26 cellular contexts compared by ENCODE assay signal in genomic region chr17:81640011-81640410, GRCh38. TPM values are rescaled to one million over a fixed set of nuclear protein-coding genes. Genes with fewer than 3 reads are reported as not detected.
A peak's percentile ranks its signal among the peaks of the same experiment; 100 is the strongest.
DNase-seq lines count a peak whose midpoint lies in the region; ATAC-seq, FAIRE-seq and TF ChIP-seq lines count a peak whose summit lies in the region.
"Had no signal": no experiment of that assay in that cellular context is flagged by ENCODE, and none has a peak within 500 bp of the region (broad histone marks: within the 10 kb centered on the region; RNA-seq: fewer than 3 reads in every experiment).

No MANE protein-coding gene starts in this region.

- H3K9me1 ChIP-seq in K562 (ENCODE audit: control insufficient read depth, insufficient read depth, low read length): no peaks in the 10 kb centered on the region

- TF ChIP-seq POLR2A in K562 (conservative IDR thresholded peaks at IDR 0.05): no peak

- peaks cover 6% of the 10 kb centered on the region for H4K20me1 ChIP-seq in K562 (replicated peaks; ENCODE audit: control insufficient read depth, insufficient read depth, low read length)

- H3K36me3 Mint-ChIP-seq in neural crest cell (ENCODE audit: low read depth): no peaks in the 10 kb centered on the region
- H3K36me3 Mint-ChIP-seq: CD14-positive monocyte had no signal

- BruUV-seq in K562 (replicated peaks; lab: Mats Ljungman, UMichigan): no TSS peak

- H3K79me2 ChIP-seq in K562 (ENCODE audit: control insufficient read depth, insufficient read depth, low read length): peaks cover 20% of the 10 kb centered on the region

- POLR2A ChIA-PET in HEK293 (lab: Yijun Ruan, JAX) (interaction anchor here (0.6 kb wide), 2 partner anchors 23 to 417 kb away, joined by 3 read pairs; partner anchors contain the start of gene CEP131), K562 (lab: Yijun Ruan, JAX) (interaction anchor here (0.6 to 1.1 kb wide), 3 partner anchors 20 to 449 kb away, joined by 3 read pairs; partner anchors contain the start of genes ARL16 and HGS)

- no peak overlapping the region for H3K4me3 ChIP-seq in HEK293 (ENCODE audit: low read depth, low read length)
- no peak overlapping the region for H3K4me3 ChIP-seq in K562
- H3K4me3 ChIP-seq: A549; BLaER1 treated with 17β-estradiol and CSF1 and Interleukin-3, amounts not matched to agents 10 nM and 100 nM; GM12878; GM23338 had no signal

- peaks cover 14% of the 10 kb centered on the region for H3K4me1 Mint-ChIP-seq in neural crest cell

- H3K27me3 Mint-ChIP-seq in neural crest cell (ENCODE audit: low read depth): no peaks in the 10 kb centered on the region
- H3K27me3 Mint-ChIP-seq: CD4-positive, alpha-beta T cell had no signal

- 76% methylated on average over 4 of the region's 9 CpGs for WGBS in K562 (ENCODE audit: insufficient coverage, low coverage, missing lambda C conversion rate)

- H3K27ac Mint-ChIP-seq in neural crest cell (ENCODE audit: unreplicated experiment): no peak overlapping the region
- H3K27ac Mint-ChIP-seq: CD14-positive monocyte; CD4-positive, alpha-beta T cell; GM23338; H9; HFFc6 had no signal

- no peaks in the 10 kb centered on the region for H3K9me3 ChIP-seq in HEK293 (ENCODE audit: control insufficient read depth, insufficient read depth, low read depth, low read length)
- no peaks in the 10 kb centered on the region for H3K9me3 ChIP-seq in K562 (replicated peaks; ENCODE audit: control insufficient read depth, insufficient read depth, low read depth, low read length)
- H3K9me3 ChIP-seq: A549; BE2C; BLaER1 treated with 17β-estradiol and CSF1 and Interleukin-3, amounts not matched to agents 10 nM and 100 nM had no signal

- no peak overlapping the region for H2AFZ ChIP-seq in K562 (ENCODE audit: low read depth, low read length)
- H2AFZ ChIP-seq: GM23338 had no signal

- H3K36me3 ChIP-seq in HEK293 (ENCODE audit: control insufficient read depth in 2 of 2, insufficient read depth in 1 of 2, low read length in 2 of 2) (no peaks in the 10 kb centered on the region; a peak in 1 of 3 replicates), K562 (ENCODE audit: control insufficient read depth, insufficient read depth, low read length) (peaks cover 4% of the 10 kb centered on the region; the same call in 2 of the 3 replicates)
- H3K36me3 ChIP-seq: BE2C had no signal

- H3K9ac ChIP-seq in K562 (ENCODE audit: insufficient read depth in 1 of 2, low read depth in 2 of 2, low read length in 2 of 2): no peak overlapping the region
- H3K9ac ChIP-seq: BLaER1 treated with 17β-estradiol and CSF1 and Interleukin-3, amounts not matched to agents 10 nM and 100 nM had no signal

- TF ChIP-seq EP300 in K562 (IDR thresholded peaks at IDR 0.05; ENCODE audit: low read length): no peak

- no peak for TF ChIP-seq RAD21 in K562 (CRISPR knock-in tag; conservative IDR thresholded peaks at IDR 0.05 in 1 of 2, IDR thresholded peaks at IDR 0.05 in 1 of 2)

- peaks cover 9% of the 10 kb centered on the region; the same call in 1 of the 2 replicates for H3K4me1 ChIP-seq in HEK293 (ENCODE audit: control insufficient read depth, insufficient read depth, low read length)
- H3K4me1 ChIP-seq in K562 (replicated peaks in 1 of 2; ENCODE audit: control insufficient read depth in 2 of 2, insufficient read depth in 2 of 2, low read length in 2 of 2): peaks cover 27 to 40% of the 10 kb centered on the region in 2 experiments; a peak in 4 of 5 replicates

- no peaks in the 10 kb centered on the region for H3K27me3 ChIP-seq in K562 (ENCODE audit: control insufficient read depth in 2 of 2, insufficient read depth in 2 of 2, low read length in 2 of 2)
- H3K27me3 ChIP-seq: BE2C; BLaER1 treated with 17β-estradiol and CSF1 and Interleukin-3, amounts not matched to agents 10 nM and 100 nM had no signal

- DNase-seq in K562 (ENCODE audit: extremely low read depth in 1 of 4, low spot score in 3 of 4) (no peak), neural crest cell (ENCODE audit: low read depth, low spot score) (no peak), OCI-M1 (lab: John Stamatoyannopoulos, UW) (no peak)
- no peak for DNase-seq in activated naive CD4-positive, alpha-beta T cell (lab: John Stamatoyannopoulos, UW)
- DNase-seq: 8988T; ACHN; AML-193; BE2C; CD4-positive, alpha-beta T cell; CD8-positive, alpha-beta memory T cell; DMS 273 treated with DMSO at 0.1 percent for 48 hours; DMS79; EL; GDM1; H9; HFFc6 had no signal

- no peak for FAIRE-seq in K562 (lab: Jason Lieb, UNC)
- FAIRE-seq: A549, D721Med, GM12878, GM18507 had no signal

- H3K4me2 ChIP-seq in K562 (ENCODE audit: insufficient read depth, low read length): no peak overlapping the region
- H3K4me2 ChIP-seq: A549; BLaER1 treated with 17β-estradiol and CSF1 and Interleukin-3, amounts not matched to agents 10 nM and 100 nM; GM23338 had no signal

- no peak for TF ChIP-seq CTCF in HEK293 (tag by site-specific recombination; IDR thresholded peaks at IDR 0.05)
- no peak for TF ChIP-seq CTCF in K562 (IDR thresholded peaks at IDR 0.05 in 2 of 3, conservative IDR thresholded peaks at IDR 0.05 in 1 of 3; ENCODE audit: insufficient read depth in 2 of 3, low read depth in 1 of 3, low read length in 3 of 3)
- TF ChIP-seq CTCF in neural crest cell (conservative IDR thresholded peaks at IDR 0.05): no peak

- intact Hi-C loops in K562 (cut with micrococcal nuclease): no loop called here

- peak overlapping the region; percentile 74 for H3K4me3 Mint-ChIP-seq in neural crest cell
- H3K4me3 Mint-ChIP-seq: CD14-positive monocyte; CD4-positive, alpha-beta T cell; GM23338; H9; HFFc6 had no signal

- ATAC-seq in K562: no peak
- ATAC-seq: A549, GM12878, GM23338, HCT116 had no signal

- CTCF ChIA-PET in HEK293 (lab: Yijun Ruan, JAX) (no interaction called here), K562 (lab: Yijun Ruan, JAX; ENCODE audit: low intra/inter-chr PET ratio) (no interaction called here)

- in situ Hi-C loops in K562 (cut with MboI): no loop called here

- H3K27ac ChIP-seq in HEK293 (ENCODE audit: extremely low read depth, low read depth, low read length): no peak overlapping the region
- H3K27ac ChIP-seq in K562 (ENCODE audit: extremely low read depth, low read depth, low read length): no peak overlapping the region
- H3K27ac ChIP-seq: A549; BLaER1 treated with 17β-estradiol and CSF1 and Interleukin-3, amounts not matched to agents 10 nM and 100 nM had no signal

- H3K9me3 Mint-ChIP-seq in neural crest cell: no peaks in the 10 kb centered on the region
- H3K9me3 Mint-ChIP-seq: CD14-positive monocyte; CD4-positive, alpha-beta T cell; CD8-positive, alpha-beta memory T cell; GM23338; HFFc6 had no signal

RNA-seq across cellular contexts. Expression of gene TSPAN10, which starts 3.0 kb away (rescaled TPM):
- total RNA-seq in K562 (2011; cell fraction: chromatin; rRNA removed; ENCODE audit: low replicate concordance): 1.5 and 3.7 TPM in 2 replicates
- 1.0 and 1.8 TPM in 2 replicates for total RNA-seq in K562 (2011; cell fraction: nucleolus; rRNA removed)
- total RNA-seq in K562 (2011; cell fraction: nucleoplasm; rRNA removed): 1.6 and 4.0 TPM in 2 replicates
- total RNA-seq in K562 (2014; rRNA removed) (0.12 and 0.14 TPM in 2 replicates), K562 (2014; rRNA removed; fragmentation: Illumina TruSeq; extraction: Trizol) (not detected in 2 replicates), K562 (2015; rRNA removed; fragmentation: Illumina TruSeq; extraction: Trizol) (0.11 and 0.14 TPM in 2 replicates), K562 (2021) (0.13 TPM in 1 of 2 replicates, not detected in the other), neural crest cell (1.5 and 1.6 TPM in 2 replicates)
- polyA plus RNA-seq in K562 (2011; rRNA removed) (0.28 and 0.31 TPM in 2 replicates), K562 (2014; fragmentation: Illumina TruSeq; extraction: Trizol) (0.07 and 0.12 TPM in 2 replicates), K562 (2014; fragmentation: Nextera tagmentation; extraction: Ambion mirVana) (under 1 TPM; 0.08 to 0.13 TPM), K562 (2014; rRNA removed) (0.04 and 0.05 TPM in 2 replicates)
- polyA plus RNA-seq in K562 (2011; cell fraction: cytosol; rRNA removed): 0.15 and 0.21 TPM in 2 replicates
- polyA plus RNA-seq in K562 (2011; cell fraction: nucleus; rRNA removed): 0.28 and 0.36 TPM in 2 replicates
- polyA plus RNA-seq in K562 (2012): 0.23 and 0.46 TPM in 2 replicates
- 0.42 and 0.84 TPM in 2 replicates for polyA minus RNA-seq in K562 (2011; rRNA and poly(A)+ RNA removed)
- polyA minus RNA-seq in K562 (2011; cell fraction: cytosol; rRNA and poly(A)+ RNA removed): not detected in 2 replicates
- 0.27 and 0.78 TPM in 2 replicates for polyA minus RNA-seq in K562 (2011; cell fraction: nucleus; rRNA and poly(A)+ RNA removed)
- polyA plus RNA-seq: CD14-positive monocyte had no signal

RNA-seq across cellular contexts. Expression of gene NPLOC4, which starts 3.1 kb away (rescaled TPM):
- 277 and 501 TPM in 2 replicates for total RNA-seq in K562 (2011; cell fraction: chromatin; rRNA removed; ENCODE audit: low replicate concordance)
- 241 and 247 TPM in 2 replicates for total RNA-seq in K562 (2011; cell fraction: nucleolus; rRNA removed)
- 239 and 253 TPM in 2 replicates for total RNA-seq in K562 (2011; cell fraction: nucleoplasm; rRNA removed)
- total RNA-seq in K562 (2014; rRNA removed) (65.1 and 82.2 TPM in 2 replicates), K562 (2014; rRNA removed; fragmentation: Illumina TruSeq; extraction: Trizol) (47.4 and 53.0 TPM in 2 replicates), K562 (2015; rRNA removed; fragmentation: Illumina TruSeq; extraction: Trizol) (55.6 and 57.9 TPM in 2 replicates), K562 (2021) (116 and 124 TPM in 2 replicates), neural crest cell (89.8 and 97.7 TPM in 2 replicates)
- polyA plus RNA-seq in K562 (2011; rRNA removed) (84.1 and 93.9 TPM in 2 replicates), K562 (2014; fragmentation: Illumina TruSeq; extraction: Trizol) (69.0 and 74.7 TPM in 2 replicates), K562 (2014; fragmentation: Nextera tagmentation; extraction: Ambion mirVana) (1 to 10 TPM; 1.5 to 2.5 TPM), K562 (2014; rRNA removed) (64.5 and 78.1 TPM in 2 replicates)
- 85.5 and 112 TPM in 2 replicates for polyA plus RNA-seq in K562 (2011; cell fraction: cytosol; rRNA removed)
- 134 and 203 TPM in 2 replicates for polyA plus RNA-seq in K562 (2011; cell fraction: nucleus; rRNA removed)
- polyA plus RNA-seq in K562 (2012): 53.5 and 61.2 TPM in 2 replicates
- polyA minus RNA-seq in K562 (2011; rRNA and poly(A)+ RNA removed): 117 and 181 TPM in 2 replicates
- 99.8 and 121 TPM in 2 replicates for polyA minus RNA-seq in K562 (2011; cell fraction: cytosol; rRNA and poly(A)+ RNA removed)
- polyA minus RNA-seq in K562 (2011; cell fraction: nucleus; rRNA and poly(A)+ RNA removed): 52.1 and 62.5 TPM in 2 replicates

RNA-seq across cellular contexts. Expression of gene PDE6G, which starts 16.3 kb away (rescaled TPM):
- total RNA-seq in K562 (2011; cell fraction: chromatin; rRNA removed; ENCODE audit: low replicate concordance): 0.32 TPM in 1 of 2 replicates, not detected in the other
- total RNA-seq in K562 (2011; cell fraction: nucleolus; rRNA removed): not detected in 2 replicates
- total RNA-seq in K562 (2011; cell fraction: nucleoplasm; rRNA removed): not detected in 2 replicates
- total RNA-seq in K562 (2014; rRNA removed) (0.59 TPM in 1 of 2 replicates, not detected in the other), K562 (2014; rRNA removed; fragmentation: Illumina TruSeq; extraction: Trizol) (not detected in 2 replicates), K562 (2015; rRNA removed; fragmentation: Illumina TruSeq; extraction: Trizol) (not detected in 2 replicates), K562 (2021) (not detected in 2 replicates), neural crest cell (0.45 and 0.79 TPM in 2 replicates)
- polyA plus RNA-seq in K562 (2011; rRNA removed) (0.14 and 0.19 TPM in 2 replicates), K562 (2014; fragmentation: Illumina TruSeq; extraction: Trizol) (0.18 TPM in 1 of 2 replicates, not detected in the other), K562 (2014; fragmentation: Nextera tagmentation; extraction: Ambion mirVana) (not detected), K562 (2014; rRNA removed) (not detected in 2 replicates)
- polyA plus RNA-seq in K562 (2011; cell fraction: cytosol; rRNA removed): 0.55 and 1.1 TPM in 2 replicates
- 0.37 TPM in 1 of 2 replicates, not detected in the other for polyA plus RNA-seq in K562 (2011; cell fraction: nucleus; rRNA removed)
- polyA plus RNA-seq in K562 (2012): 0.10 TPM in 1 of 2 replicates, not detected in the other
- not detected in 2 replicates for polyA minus RNA-seq in K562 (2011; rRNA and poly(A)+ RNA removed)
- polyA minus RNA-seq in K562 (2011; cell fraction: cytosol; rRNA and poly(A)+ RNA removed): not detected in 2 replicates
- polyA minus RNA-seq in K562 (2011; cell fraction: nucleus; rRNA and poly(A)+ RNA removed): not detected in 2 replicates
- total RNA-seq: H4 had no signal

RNA-seq across cellular contexts. Expression of gene OXLD1, which starts 26.4 kb away (rescaled TPM):
- 19.4 and 38.5 TPM in 2 replicates for total RNA-seq in K562 (2011; cell fraction: chromatin; rRNA removed; ENCODE audit: low replicate concordance)
- total RNA-seq in K562 (2011; cell fraction: nucleolus; rRNA removed): 63.3 and 75.7 TPM in 2 replicates
- total RNA-seq in K562 (2011; cell fraction: nucleoplasm; rRNA removed): 44.2 and 51.1 TPM in 2 replicates
- total RNA-seq in K562 (2014; rRNA removed) (115 and 139 TPM in 2 replicates), K562 (2014; rRNA removed; fragmentation: Illumina TruSeq; extraction: Trizol) (8.5 and 10.3 TPM in 2 replicates), K562 (2015; rRNA removed; fragmentation: Illumina TruSeq; extraction: Trizol) (29.3 and 30.7 TPM in 2 replicates), K562 (2021) (78.8 and 81.0 TPM in 2 replicates), neural crest cell (25.5 and 28.2 TPM in 2 replicates)
- polyA plus RNA-seq in K562 (2011; rRNA removed) (36.1 and 45.3 TPM in 2 replicates), K562 (2014; fragmentation: Illumina TruSeq; extraction: Trizol) (12.7 and 29.1 TPM in 2 replicates), K562 (2014; fragmentation: Nextera tagmentation; extraction: Ambion mirVana) (1 to 10 TPM; 4.4 to 7.9 TPM), K562 (2014; rRNA removed) (114 and 117 TPM in 2 replicates)
- 58.4 and 135 TPM in 2 replicates for polyA plus RNA-seq in K562 (2011; cell fraction: cytosol; rRNA removed)
- polyA plus RNA-seq in K562 (2011; cell fraction: nucleus; rRNA removed): 88.9 and 153 TPM in 2 replicates
- 50.3 and 62.9 TPM in 2 replicates for polyA plus RNA-seq in K562 (2012)
- polyA minus RNA-seq in K562 (2011; rRNA and poly(A)+ RNA removed): 9.6 and 11.1 TPM in 2 replicates
- 14.7 and 16.7 TPM in 2 replicates for polyA minus RNA-seq in K562 (2011; cell fraction: cytosol; rRNA and poly(A)+ RNA removed)
- 23.0 and 28.5 TPM in 2 replicates for polyA minus RNA-seq in K562 (2011; cell fraction: nucleus; rRNA and poly(A)+ RNA removed)

RNA-seq across cellular contexts. Expression of gene CCDC137, which starts 26.5 kb away (rescaled TPM):
- 45.8 and 69.3 TPM in 2 replicates for total RNA-seq in K562 (2011; cell fraction: chromatin; rRNA removed; ENCODE audit: low replicate concordance)
- 37.0 and 38.7 TPM in 2 replicates for total RNA-seq in K562 (2011; cell fraction: nucleolus; rRNA removed)
- 27.8 and 51.5 TPM in 2 replicates for total RNA-seq in K562 (2011; cell fraction: nucleoplasm; rRNA removed)
- total RNA-seq in K562 (2014; rRNA removed) (56.0 and 64.2 TPM in 2 replicates), K562 (2014; rRNA removed; fragmentation: Illumina TruSeq; extraction: Trizol) (20.0 and 21.4 TPM in 2 replicates), K562 (2015; rRNA removed; fragmentation: Illumina TruSeq; extraction: Trizol) (47.1 and 48.5 TPM in 2 replicates), K562 (2021) (48.9 and 49.2 TPM in 2 replicates), neural crest cell (37.0 and 38.3 TPM in 2 replicates)
- polyA plus RNA-seq in K562 (2011; rRNA removed) (18.9 and 24.8 TPM in 2 replicates), K562 (2014; fragmentation: Illumina TruSeq; extraction: Trizol) (38.3 and 41.1 TPM in 2 replicates), K562 (2014; fragmentation: Nextera tagmentation; extraction: Ambion mirVana) (1 to 10 TPM; 2.3 to 4.1 TPM), K562 (2014; rRNA removed) (63.7 and 68.1 TPM in 2 replicates)
- polyA plus RNA-seq in K562 (2011; cell fraction: cytosol; rRNA removed): 18.3 and 30.6 TPM in 2 replicates
- polyA plus RNA-seq in K562 (2011; cell fraction: nucleus; rRNA removed): 40.1 and 55.8 TPM in 2 replicates
- polyA plus RNA-seq in K562 (2012): 28.5 and 39.2 TPM in 2 replicates
- 4.4 and 4.8 TPM in 2 replicates for polyA minus RNA-seq in K562 (2011; rRNA and poly(A)+ RNA removed)
- polyA minus RNA-seq in K562 (2011; cell fraction: cytosol; rRNA and poly(A)+ RNA removed): 8.5 TPM in 2 replicates
- polyA minus RNA-seq in K562 (2011; cell fraction: nucleus; rRNA and poly(A)+ RNA removed): 9.4 and 17.3 TPM in 2 replicates

Comparison
In these comparisons a context has a peak if more than half of its experiments do, and no peak if none do; other contexts are left out.
1. Of the 44 proteins assayed by ChIP-seq in both K562 and HEK293: peak only in K562: none; only in HEK293: none; in both: ZNF121; in neither: 43.